In the genomic region with DNA sequence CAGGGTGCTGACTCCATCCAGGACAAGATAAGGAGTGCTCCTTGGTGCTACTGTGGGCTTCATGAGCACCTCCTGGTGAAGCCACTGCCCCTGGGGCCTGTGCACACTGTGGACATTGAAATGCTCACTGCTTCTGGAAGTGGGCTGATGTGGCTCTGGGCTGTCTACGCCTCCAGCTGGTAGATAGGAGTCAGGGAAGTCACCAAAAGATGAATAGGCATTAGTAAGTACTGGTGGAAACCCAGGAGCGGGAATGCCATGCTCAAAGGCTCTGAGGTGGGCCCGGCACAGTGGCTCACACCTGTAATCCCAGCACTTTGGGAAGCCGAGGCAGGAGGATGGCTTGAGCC, we compare ENCODE assay signal across 14 cellular contexts. TPM values are rescaled to one million over a fixed set of nuclear protein-coding genes. Genes with fewer than 3 reads are reported as not detected.
A peak's percentile ranks its signal among the peaks of the same experiment; 100 is the strongest.
DNase-seq lines count a peak whose midpoint lies in the region; ATAC-seq, FAIRE-seq and TF ChIP-seq lines count a peak whose summit lies in the region.
"Had no signal": no experiment of that assay in that cellular context is flagged by ENCODE, and none has a peak within 500 bp of the region (broad histone marks: within the 10 kb centered on the region; RNA-seq: fewer than 3 reads in every experiment).

No MANE protein-coding gene starts in this region.

- H3K4me3 ChIP-seq in pancreas: no peak overlapping the region
- no peak overlapping the region for H3K4me3 ChIP-seq in aorta (ENCODE audit: low read length in 2 of 2)
- H3K4me3 ChIP-seq: GM23338, Peyer's patch, SK-N-MC had no signal

- H3K9me3 ChIP-seq in pancreas (no peaks in the 10 kb centered on the region), aorta (ENCODE audit: control insufficient read depth, low read length) (no peaks in the 10 kb centered on the region)
- H3K9me3 ChIP-seq: Peyer's patch had no signal

- H3K4me3 Mint-ChIP-seq in natural killer cell treated with Interleukin-12 subunit alpha and Interleukin-12 subunit beta and Interleukin-15 and Interleukin-18, amount 100 ng/mL, for 72 hours: no peak overlapping the region
- no peak overlapping the region for H3K4me3 Mint-ChIP-seq in natural killer cell
- no peak overlapping the region for H3K4me3 Mint-ChIP-seq in T-cell
- H3K4me3 Mint-ChIP-seq: GM23338 had no signal

- ATAC-seq in natural killer cell treated with Interleukin-12 subunit alpha and Interleukin-12 subunit beta and Interleukin-15 and Interleukin-18, amount 100 ng/mL, for 72 hours: no peak
- no peak for ATAC-seq in natural killer cell
- peak in 3 of 4 donors; percentile 3 to 12 (median 5) for ATAC-seq in pancreas
- ATAC-seq in aorta (ENCODE audit: low FRiP score): peak; percentile 26
- ATAC-seq in T-cell (replicated peaks in 1 of 4): no peak

- H3K27ac Mint-ChIP-seq in natural killer cell treated with Interleukin-12 subunit alpha and Interleukin-12 subunit beta and Interleukin-15 and Interleukin-18, amount 100 ng/mL, for 72 hours: no peak overlapping the region
- H3K27ac Mint-ChIP-seq in natural killer cell: no peak overlapping the region
- no peak overlapping the region for H3K27ac Mint-ChIP-seq in T-cell
- H3K27ac Mint-ChIP-seq: GM23338 had no signal

- H3K9me3 Mint-ChIP-seq in natural killer cell treated with Interleukin-12 subunit alpha and Interleukin-12 subunit beta and Interleukin-15 and Interleukin-18, amount 100 ng/mL, for 72 hours: no peaks in the 10 kb centered on the region
- H3K9me3 Mint-ChIP-seq in natural killer cell (no peaks in the 10 kb centered on the region), T-cell (no peaks in the 10 kb centered on the region)
- H3K9me3 Mint-ChIP-seq: GM23338 had no signal

- TF ChIP-seq CTCF in natural killer cell (IDR thresholded peaks at IDR 0.05) (no peak), pancreas (IDR thresholded peaks at IDR 0.05) (no peak)

- peaks cover 0 to 3% of the 10 kb centered on the region in 2 donors for H3K27me3 Mint-ChIP-seq in natural killer cell treated with Interleukin-12 subunit alpha and Interleukin-12 subunit beta and Interleukin-15 and Interleukin-18, amount 100 ng/mL, for 72 hours
- no peaks in the 10 kb centered on the region for H3K27me3 Mint-ChIP-seq in natural killer cell (ENCODE audit: low read depth in 2 of 2)
- peaks cover 0 to 10% of the 10 kb centered on the region in 2 donors for H3K27me3 Mint-ChIP-seq in T-cell

- H3K4me1 Mint-ChIP-seq in natural killer cell treated with Interleukin-12 subunit alpha and Interleukin-12 subunit beta and Interleukin-15 and Interleukin-18, amount 100 ng/mL, for 72 hours (ENCODE audit: low read depth in 2 of 2): no peaks in the 10 kb centered on the region
- H3K4me1 Mint-ChIP-seq in natural killer cell: no peaks in the 10 kb centered on the region
- H3K4me1 Mint-ChIP-seq in T-cell: no peaks in the 10 kb centered on the region

- WGBS in pancreas, 2 donors: 81 to 85% methylated on average over 4 of the region's 4 CpGs
- 91 to 93% methylated on average over 4 of the region's 4 CpGs for WGBS in aorta, 2 donors

- CTCF ChIA-PET in HEK293T (lab: Yijun Ruan, JAX): interaction anchor here (0.5 to 1.5 kb wide), 10 partner anchors 12 to 876 kb away, joined by 3 to 11 read pairs (median 4); no protein-coding TSS in a partner anchor
- CTCF ChIA-PET in T-cell (lab: Charles Lee): interaction anchor here (0.6 to 2.0 kb wide), 5 partner anchors 11 to 1261 kb away, joined by 3 to 7 read pairs (median 3); no protein-coding TSS in a partner anchor

- H3K27me3 ChIP-seq in layer of hippocampus (ENCODE audit: control insufficient read depth, insufficient read depth, low read length) (no peaks in the 10 kb centered on the region), pancreas (no peaks in the 10 kb centered on the region), aorta (ENCODE audit: control insufficient read depth in 1 of 2, insufficient read depth in 2 of 2, low read length in 1 of 2) (no peaks in the 10 kb centered on the region)
- H3K27me3 ChIP-seq: Peyer's patch had no signal

- intact Hi-C loops in natural killer cell (cut with micrococcal nuclease) (loop anchor here (2.0 kb wide), 1 partner anchor 405 kb away; no protein-coding TSS in a partner anchor), pancreas (cut with DNase I) (loop anchor here in 2 of 3 donors (5.0 to 10.0 kb wide), 2 partner anchors 341 to 409 kb away; partner anchors contain the start of gene MCFD2 (in 1 of the 2)), aorta (cut with DNase I) (loop anchor here (5.0 to 10.0 kb wide), 4 partner anchors 151 to 669 kb away; partner anchors contain the start of gene MCFD2 (in 1 of the 2))

- H3K4me1 ChIP-seq in pancreas (peaks cover 0 to 3% (median 3%) of the 10 kb centered on the region in 3 donors), aorta (ENCODE audit: control insufficient read depth in 1 of 2, insufficient read depth in 2 of 2, low read length in 2 of 2) (no peaks in the 10 kb centered on the region)
- H3K4me1 ChIP-seq: Peyer's patch had no signal

- H3K36me3 ChIP-seq in pancreas (no peaks in the 10 kb centered on the region), aorta (ENCODE audit: control insufficient read depth in 1 of 2, insufficient read depth in 2 of 2, low read length in 1 of 2) (no peaks in the 10 kb centered on the region)
- H3K36me3 ChIP-seq: Peyer's patch had no signal

- H3K27ac ChIP-seq in layer of hippocampus (ENCODE audit: low read depth, low read length) (peak overlapping the region; percentile 80), pancreas (no peak overlapping the region), aorta (ENCODE audit: low read depth in 1 of 2, low read length in 2 of 2) (no peak overlapping the region)
- H3K27ac ChIP-seq: HL-60, SK-N-MC had no signal

- no peak for FAIRE-seq in pancreas (lab: Jason Lieb, UNC)

- peak; percentile 20 for DNase-seq in natural killer cell treated with Interleukin-12 subunit alpha and Interleukin-12 subunit beta and Interleukin-15 and Interleukin-18, amount 100 ng/mL, for 72 hours (ENCODE audit: low spot score)
- no peak for DNase-seq in natural killer cell
- DNase-seq in pancreas: no peak
- DNase-seq in aorta: no peak
- DNase-seq in epidermal melanocyte (ENCODE audit: insufficient read length, low spot score): no peak
- DNase-seq in HEK293T (ENCODE audit: extremely low spot score): no peak
- no peak for DNase-seq in T-cell
- DNase-seq: NCI-H1436 treated with DMSO at 0.1 percent for 48 hours had no signal

- H3K36me3 Mint-ChIP-seq in natural killer cell treated with Interleukin-12 subunit alpha and Interleukin-12 subunit beta and Interleukin-15 and Interleukin-18, amount 100 ng/mL, for 72 hours: no peaks in the 10 kb centered on the region
- H3K36me3 Mint-ChIP-seq in natural killer cell (no peaks in the 10 kb centered on the region), T-cell (no peaks in the 10 kb centered on the region)

- POLR2A ChIA-PET in HEK293T (lab: Yijun Ruan, JAX) (no interaction called here), T-cell (lab: Charles Lee) (interaction anchor here (0.6 to 0.7 kb wide), 2 partner anchors 161 to 324 kb away, joined by 3 to 4 read pairs; no protein-coding TSS in a partner anchor)

TF ChIP-seq in HEK293T, 16 proteins besides CTCF, POLR2A, EP300 and RAD21:
- TF ChIP-seq L3MBTL2 (conservative IDR thresholded peaks at IDR 0.05) (no peak), FOXM1 (IDR thresholded peaks at IDR 0.05; ENCODE audit: borderline replicate concordance) (no peak), ELF4 (IDR thresholded peaks at IDR 0.05) (no peak), ARNT (IDR thresholded peaks at IDR 0.05) (no peak), ZNF384 (IDR thresholded peaks at IDR 0.05) (no peak), SUZ12 (IDR thresholded peaks at IDR 0.05) (no peak), HDGF (IDR thresholded peaks at IDR 0.05; ENCODE audit: borderline replicate concordance) (no peak), TARDBP (IDR thresholded peaks at IDR 0.05) (no peak), LEF1 (IDR thresholded peaks at IDR 0.05; ENCODE audit: borderline replicate concordance) (no peak), BHLHE40 (IDR thresholded peaks at IDR 0.05; ENCODE audit: borderline replicate concordance) (no peak), FOXA1 (IDR thresholded peaks at IDR 0.05) (no peak), FOXK2 (IDR thresholded peaks at IDR 0.05) (no peak), SP1 (IDR thresholded peaks at IDR 0.05) (no peak), CTBP1 (IDR thresholded peaks at IDR 0.05; ENCODE audit: borderline replicate concordance) (no peak), NFRKB (IDR thresholded peaks at IDR 0.05) (no peak)
- TF ChIP-seq, protein P1, sequence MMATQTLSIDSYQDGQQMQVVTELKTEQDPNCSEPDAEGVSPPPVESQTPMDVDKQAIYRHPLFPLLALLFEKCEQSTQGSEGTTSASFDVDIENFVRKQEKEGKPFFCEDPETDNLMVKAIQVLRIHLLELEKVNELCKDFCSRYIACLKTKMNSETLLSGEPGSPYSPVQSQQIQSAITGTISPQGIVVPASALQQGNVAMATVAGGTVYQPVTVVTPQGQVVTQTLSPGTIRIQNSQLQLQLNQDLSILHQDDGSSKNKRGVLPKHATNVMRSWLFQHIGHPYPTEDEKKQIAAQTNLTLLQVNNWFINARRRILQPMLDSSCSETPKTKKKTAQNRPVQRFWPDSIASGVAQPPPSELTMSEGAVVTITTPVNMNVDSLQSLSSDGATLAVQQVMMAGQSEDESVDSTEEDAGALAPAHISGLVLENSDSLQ (IDR thresholded peaks at IDR 0.05): no peak

RNA-seq across cellular contexts. Expression of gene EPCAM, which starts 45.3 kb away (rescaled TPM):
- under 1 TPM in 1 of 2 donors, not detected in 1; 0.61 TPM for total RNA-seq in natural killer cell treated with Interleukin-12 subunit alpha and Interleukin-12 subunit beta and Interleukin-15 and Interleukin-18, amount 100 ng/mL, for 72 hours
- total RNA-seq in natural killer cell (not detected), pancreas (100 to 1,000 TPM in 3 of 6 donors, 10 to 100 TPM in 3; 72.3 to 184 (median 99.5) TPM), aorta (under 1 TPM in 1 of 2 donors, not detected in 1; 0.32 TPM), T-cell (1 to 10 TPM in 2 of 5 donors, under 1 TPM in 1, not detected in 2; 0.39 to 1.7 (median 1.6) TPM)
- polyA plus RNA-seq in pancreas (100 to 1,000 TPM in 1 of 2 donors, 10 to 100 TPM in 1; 98.8 to 180 TPM), aorta (10 to 100 TPM in 1 of 2 donors, 1 to 10 TPM in 1; 3.1 to 58.1 TPM)
- total RNA-seq: M059J had no signal

Comparison
In these comparisons a context has a peak if more than half of its experiments do, and no peak if none do; other contexts are left out.
1. ATAC-seq: peak in pancreas (3 of 4) and aorta (single experiment); none in natural killer cell treated with Interleukin-12 subunit alpha and Interleukin-12 subunit beta and Interleukin-15 and Interleukin-18, amount 100 ng/mL, for 72 hours (0 of 2), natural killer cell (0 of 3) and T-cell (0 of 4).
2. RNA of gene EPCAM, which starts 45.3 kb away (total RNA-seq): 72.3 to 184 TPM in pancreas; 0.61 TPM in natural killer cell treated with Interleukin-12 subunit alpha and Interleukin-12 subunit beta and Interleukin-15 and Interleukin-18, amount 100 ng/mL, for 72 hours, 0.39 to 1.7 TPM in T-cell, 0.32 TPM in aorta and not detected in natural killer cell; every median in the first group is over 10 times any median in the second.